Comparison of ENCODE assay signal across 12 cellular contexts in genomic region chr20:51760905-51761544, GRCh38. TPM values are rescaled to one million over a fixed set of nuclear protein-coding genes. Genes with fewer than 3 reads are reported as not detected.
A peak's percentile ranks its signal among the peaks of the same experiment; 100 is the strongest.
DNase-seq lines count a peak whose midpoint lies in the region; ATAC-seq, FAIRE-seq and TF ChIP-seq lines count a peak whose summit lies in the region.
"Had no signal": no experiment of that assay in that cellular context is flagged by ENCODE, and none has a peak within 500 bp of the region (broad histone marks: within the 10 kb centered on the region; RNA-seq: fewer than 3 reads in every experiment).

No MANE protein-coding gene starts in this region.

- no peak for TF ChIP-seq EP300 in GM12878 (IDR thresholded peaks at IDR 0.05; ENCODE audit: borderline replicate concordance in 1 of 2, control insufficient read depth in 1 of 2, low read depth in 2 of 2, low read length in 2 of 2)

- no peak overlapping the region for H2AFZ ChIP-seq in GM12878 (ENCODE audit: control insufficient read depth, low read depth, low read length)

- POLR2A ChIA-PET in GM12878 (lab: Charles Lee), result interaction anchor here (0.7 kb wide), 1 partner anchor 485 kb away, joined by 3 read pairs; no protein-coding TSS in a partner anchor

- 38% methylated on average over 13 of the region's 14 CpGs for WGBS in GM12878 (ENCODE audit: insufficient coverage, insufficient replicate concordance, low lambda C conversion rate, missing lambda C conversion rate)

- no peak overlapping the region for H3K27ac ChIP-seq in GM12878 (ENCODE audit: control insufficient read depth, insufficient read depth)
- H3K27ac ChIP-seq: SK-N-MC had no signal

- TF ChIP-seq CTCF in HFF-Myc (IDR thresholded peaks at IDR 0.05; ENCODE audit: low read depth, low read length, missing control alignments) (no peak), GM12878 (IDR thresholded peaks at IDR 0.05 in 2 of 3, conservative IDR thresholded peaks at IDR 0.05 in 1 of 3; ENCODE audit: control insufficient read depth in 2 of 3, extremely low read depth in 1 of 3, insufficient read depth in 1 of 3, low read depth in 3 of 3, low read length in 3 of 3) (no peak)

- CTCF ChIA-PET in GM12878 (lab: Yijun Ruan, JAX), result no interaction called here

- no peaks in the 10 kb centered on the region for H4K20me1 ChIP-seq in GM12878 (ENCODE audit: control insufficient read depth, insufficient read depth)

- DNase-seq in 8988T (peak; percentile 61), HFF-Myc (ENCODE audit: extremely low read depth, low read depth) (peak; percentile 42), GM12878 (ENCODE audit: low read depth, low spot score) (no peak), kidney glomerular epithelial cell (lab: John Stamatoyannopoulos, UW) (peak; percentile 24), NCI-H2227 (lab: John Stamatoyannopoulos, UW; ENCODE audit: unreplicated experiment) (no peak), NCI-H748 treated with DMSO at 0.1 percent for 48 hours (lab: John Stamatoyannopoulos, UW) (no peak), DMS 273 treated with DMSO at 0.1 percent for 48 hours (lab: John Stamatoyannopoulos, UW) (no peak)
- DNase-seq in stimulated activated naive CD4-positive, alpha-beta T cell (lab: John Stamatoyannopoulos, UW), result no peak
- DNase-seq: amniotic stem cell; NCI-H1436 treated with DMSO at 0.1 percent for 48 hours; stimulated activated naive B cell treated with anti-CD40 and anti-IgM and Interleukin-4, amounts not matched to agents 10 μg/mL and 1 μg/mL and 100 μg/mL, for 72 hours had no signal

- no TSS peak for BruUV-seq in GM12878 (replicated peaks; lab: Mats Ljungman, UMichigan)

- H3K4me3 ChIP-seq in HFF-Myc (replicated peaks; ENCODE audit: low read depth, low read length), result no peak overlapping the region
- no peak overlapping the region for H3K4me3 ChIP-seq in GM12878
- H3K4me3 ChIP-seq: SK-N-MC had no signal

- RAD21 ChIA-PET in GM12878 (lab: Charles Lee; ENCODE audit: unreplicated experiment), result no interaction called here

- TF ChIP-seq RAD21 in GM12878 (IDR thresholded peaks at IDR 0.05; ENCODE audit: insufficient read depth, low read depth, low read length), result no peak

- no peaks in the 10 kb centered on the region for H3K36me3 ChIP-seq in GM12878 (ENCODE audit: control insufficient read depth in 2 of 2, insufficient read depth in 2 of 2, low read length in 1 of 2)

- no peak for TF ChIP-seq POLR2A in GM12878 (IDR thresholded peaks at IDR 0.05; ENCODE audit: low read depth, low read length)

- H3K79me2 ChIP-seq in GM12878 (ENCODE audit: control insufficient read depth, insufficient read depth, low read length), result no peaks in the 10 kb centered on the region

- SMC1A ChIA-PET in GM12878 (lab: Charles Lee; ENCODE audit: uncharacterized antibody, unreplicated experiment), result no interaction called here

- no peaks in the 10 kb centered on the region for H3K9me3 ChIP-seq in GM12878 (replicated peaks; ENCODE audit: control insufficient read depth, insufficient read depth, low read length)

- in situ Hi-C loops in GM12878 (cut with MboI), result no loop called here

- no peak overlapping the region for H3K4me2 ChIP-seq in GM12878 (ENCODE audit: control insufficient read depth, insufficient read depth)

- no peaks in the 10 kb centered on the region for H3K27me3 ChIP-seq in GM12878 (replicated peaks in 1 of 2; ENCODE audit: control insufficient read depth in 2 of 2, insufficient read depth in 2 of 2, low read length in 1 of 2)

- no peaks in the 10 kb centered on the region for H3K4me1 ChIP-seq in GM12878 (ENCODE audit: control insufficient read depth, insufficient read depth, low read length)

- H3K9ac ChIP-seq in GM12878 (ENCODE audit: control insufficient read depth, insufficient read depth, low read length), result no peak overlapping the region

- ATAC-seq in GM12878, result peak; percentile 24
- ATAC-seq: stimulated activated naive B cell treated with anti-CD40 and anti-IgM and Interleukin-4, amounts not matched to agents 10 μg/mL and 1 μg/mL and 100 μg/mL, for 72 hours had no signal

- intact Hi-C loops in GM12878 (cut with micrococcal nuclease; ENCODE audit: unreplicated experiment), result loop anchor here (10.0 kb wide), 1 partner anchor 126 kb away; no protein-coding TSS in a partner anchor

- FAIRE-seq in GM12878 (lab: Jason Lieb, UNC), result no peak

TF ChIP-seq in GM12878, 131 proteins besides CTCF, POLR2A, EP300 and RAD21 (continues in another document):
- TF ChIP-seq TCF7 (IDR thresholded peaks at IDR 0.05; ENCODE audit: borderline replicate concordance), result peak; percentile 85
- TF ChIP-seq BCL11A (IDR thresholded peaks at IDR 0.05; ENCODE audit: low read depth, low read length), result no peak
- no peak for TF ChIP-seq CEBPB (IDR thresholded peaks at IDR 0.05; ENCODE audit: borderline replicate concordance in 1 of 2, low read depth in 2 of 2, low read length in 2 of 2)
- TF ChIP-seq IKZF1 (conservative IDR thresholded peaks at IDR 0.05), result no peak
- no peak for TF ChIP-seq USF2 (IDR thresholded peaks at IDR 0.05; ENCODE audit: borderline replicate concordance, low read depth, low read length)
- peak in 1 of 2 experiments; percentile 10; a peak in 1 of 4 replicates for TF ChIP-seq ETV6 (conservative IDR thresholded peaks at IDR 0.05 in 1 of 2, IDR thresholded peaks at IDR 0.05 in 1 of 2; ENCODE audit: borderline replicate concordance in 1 of 2, low read depth in 1 of 2)

RNA-seq across cellular contexts. Expression of gene ATP9A, which starts 7.2 kb away (rescaled TPM):
- total RNA-seq in GM12878 (2013; cell fraction: nucleolus; rRNA removed), result 0.07 and 0.13 TPM in 2 replicates
- total RNA-seq in GM12878 (2014; rRNA removed) (0.11 TPM in 2 replicates), GM12878 (2014; rRNA removed; fragmentation: Illumina TruSeq; extraction: Trizol) (0.04 and 0.14 TPM in 2 replicates), GM12878 (2021) (0.31 and 0.37 TPM in 2 replicates)
- polyA plus RNA-seq in GM12878 (2011; ENCODE audit: low read depth), result 0.14 TPM
- polyA plus RNA-seq in GM12878 (2011; rRNA removed) (0.81 and 0.98 TPM in 2 replicates), GM12878 (2014; fragmentation: Illumina TruSeq; extraction: Trizol) (0.10 and 0.16 TPM in 2 replicates), GM12878 (2014; fragmentation: Nextera tagmentation; extraction: Ambion mirVana) (under 1 TPM; 0.03 to 0.04 TPM), GM12878 (2014; rRNA removed) (0.10 and 0.13 TPM in 2 replicates), GM12878 (2016; fragmentation: Nextera tagmentation; extraction: Ambion mirVana) (under 1 TPM; 0.15 to 0.16 TPM)
- 0.64 and 0.75 TPM in 2 replicates for polyA plus RNA-seq in GM12878 (2011; cell fraction: cytosol; rRNA removed)
- 0.59 and 1.1 TPM in 2 replicates for polyA plus RNA-seq in GM12878 (2011; cell fraction: nucleus; rRNA removed)
- 0.24 and 0.41 TPM in 2 replicates for polyA plus RNA-seq in GM12878 (2012)
- polyA minus RNA-seq in GM12878 (2011; rRNA and poly(A)+ RNA removed), result 1.1 and 2.3 TPM in 2 replicates
- 0.52 and 0.80 TPM in 2 replicates for polyA minus RNA-seq in GM12878 (2011; cell fraction: cytosol; rRNA and poly(A)+ RNA removed)
- polyA minus RNA-seq in GM12878 (2011; cell fraction: nucleus; rRNA and poly(A)+ RNA removed), result 0.24 and 0.38 TPM in 2 replicates

RNA-seq across cellular contexts. Expression of gene SALL4, which starts 41.3 kb away (rescaled TPM):
- 0.25 and 0.49 TPM in 2 replicates for total RNA-seq in GM12878 (2013; cell fraction: nucleolus; rRNA removed)
- total RNA-seq in GM12878 (2014; rRNA removed), result 0.22 TPM in 1 of 2 replicates, not detected in the other
- not detected in 2 replicates for total RNA-seq in GM12878 (2014; rRNA removed; fragmentation: Illumina TruSeq; extraction: Trizol)
- total RNA-seq in GM12878 (2021), result 0.08 and 0.23 TPM in 2 replicates
- polyA plus RNA-seq in GM12878 (2011; ENCODE audit: low read depth), result not detected
- 0.97 and 1.1 TPM in 2 replicates for polyA plus RNA-seq in GM12878 (2011; rRNA removed)
- polyA plus RNA-seq in GM12878 (2011; cell fraction: cytosol; rRNA removed), result 0.61 and 0.90 TPM in 2 replicates
- 3.1 and 3.3 TPM in 2 replicates for polyA plus RNA-seq in GM12878 (2011; cell fraction: nucleus; rRNA removed)
- polyA plus RNA-seq in GM12878 (2012), result 0.07 TPM in 1 of 2 replicates, not detected in the other
- not detected in 2 replicates for polyA plus RNA-seq in GM12878 (2014; fragmentation: Illumina TruSeq; extraction: Trizol)
- polyA plus RNA-seq in GM12878 (2014; fragmentation: Nextera tagmentation; extraction: Ambion mirVana), result not detected
- polyA plus RNA-seq in GM12878 (2014; rRNA removed), result not detected in 2 replicates
- under 1 TPM in 1 of 2 experiments, not detected in 1; 0.08 TPM for polyA plus RNA-seq in GM12878 (2016; fragmentation: Nextera tagmentation; extraction: Ambion mirVana)
- 0.37 and 0.77 TPM in 2 replicates for polyA minus RNA-seq in GM12878 (2011; rRNA and poly(A)+ RNA removed)
- polyA minus RNA-seq in GM12878 (2011; cell fraction: cytosol; rRNA and poly(A)+ RNA removed), result 0.40 and 0.52 TPM in 2 replicates
- 0.36 and 0.57 TPM in 2 replicates for polyA minus RNA-seq in GM12878 (2011; cell fraction: nucleus; rRNA and poly(A)+ RNA removed)

Comparison
In these comparisons a context has a peak if more than half of its experiments do, and no peak if none do; other contexts are left out.
1. DNase-seq: peak in 8988T (single experiment), HFF-Myc (single experiment) and kidney glomerular epithelial cell (single experiment); none in GM12878 (single experiment), NCI-H2227 (single experiment), NCI-H748 treated with DMSO at 0.1 percent for 48 hours (single experiment), stimulated activated naive CD4-positive, alpha-beta T cell (0 of 6) and DMS 273 treated with DMSO at 0.1 percent for 48 hours (single experiment).